18 cellular contexts compared by ENCODE assay signal in the genomic region with DNA sequence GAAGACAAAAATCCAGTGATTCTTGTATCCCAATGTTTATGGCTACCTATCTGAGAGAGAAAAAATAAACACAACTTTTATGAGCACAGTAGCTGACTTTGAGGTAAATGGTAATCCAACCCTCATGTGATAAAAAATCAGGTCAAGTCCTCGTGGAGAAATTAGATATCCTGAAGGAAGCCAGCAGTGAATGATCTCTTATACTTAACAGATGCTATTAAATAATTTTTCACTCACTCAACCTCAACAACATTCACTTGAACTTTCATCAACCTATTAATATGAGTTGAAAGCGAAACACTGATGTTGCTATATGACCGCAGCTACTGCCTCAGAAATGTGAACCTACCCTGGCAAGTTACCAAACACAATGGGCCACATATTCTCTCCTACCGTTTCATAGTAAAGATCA.
A peak's percentile ranks its signal among the peaks of the same experiment; 100 is the strongest.
DNase-seq lines count a peak whose midpoint lies in the region; ATAC-seq and TF ChIP-seq lines count a peak whose summit lies in the region.
"Had no signal": no experiment of that assay in that cellular context is flagged by ENCODE, and none has a peak within 500 bp of the region (broad histone marks: within the 10 kb centered on the region; RNA-seq: fewer than 3 reads in every experiment).

No MANE protein-coding gene starts in this region.

- no peaks in the 10 kb centered on the region for H3K36me3 Mint-ChIP-seq in brain
- H3K36me3 Mint-ChIP-seq: activated naive CD4-positive, alpha-beta T cell treated with anti-CD3 and anti-CD28 coated beads, Interleukin-2, amount 50 U/mL, for 72 hours; natural killer cell treated with Interleukin-12 subunit alpha and Interleukin-12 subunit beta and Interleukin-15 and Interleukin-18, amount 100 ng/mL, for 72 hours had no signal

- peaks cover 45% of the 10 kb centered on the region for H3K4me1 Mint-ChIP-seq in brain

- no peaks in the 10 kb centered on the region for H3K9me3 Mint-ChIP-seq in brain
- H3K9me3 Mint-ChIP-seq: activated naive CD4-positive, alpha-beta T cell treated with anti-CD3 and anti-CD28 coated beads, Interleukin-2, amount 50 U/mL, for 72 hours; natural killer cell treated with Interleukin-12 subunit alpha and Interleukin-12 subunit beta and Interleukin-15 and Interleukin-18, amount 100 ng/mL, for 72 hours; type B pancreatic cell had no signal

- peak overlapping the region in 3 of 5 experiments; percentile 18 to 58 (median 34) for H3K27ac Mint-ChIP-seq in brain
- H3K27ac Mint-ChIP-seq: activated naive CD4-positive, alpha-beta T cell treated with anti-CD3 and anti-CD28 coated beads, Interleukin-2, amount 50 U/mL, for 72 hours; natural killer cell treated with Interleukin-12 subunit alpha and Interleukin-12 subunit beta and Interleukin-15 and Interleukin-18, amount 100 ng/mL, for 72 hours; type B pancreatic cell had no signal

- ATAC-seq in GM18861 (IDR thresholded peaks at IDR 0.05; ENCODE audit: unreplicated experiment) = peak; percentile 93
- ATAC-seq: activated naive CD4-positive, alpha-beta T cell treated with anti-CD3 and anti-CD28 coated beads, Interleukin-2, amount 50 U/mL, for 72 hours; natural killer cell treated with Interleukin-12 subunit alpha and Interleukin-12 subunit beta and Interleukin-15 and Interleukin-18, amount 100 ng/mL, for 72 hours had no signal

- TF ChIP-seq CTCF in brain (conservative IDR thresholded peaks at IDR 0.05) = no peak

- peaks cover 6% of the 10 kb centered on the region for H3K27me3 Mint-ChIP-seq in brain
- H3K27me3 Mint-ChIP-seq: type B pancreatic cell had no signal

- H3K4me3 Mint-ChIP-seq in brain = peak overlapping the region in 1 of 5 experiments; percentile 3
- H3K4me3 Mint-ChIP-seq: natural killer cell treated with Interleukin-12 subunit alpha and Interleukin-12 subunit beta and Interleukin-15 and Interleukin-18, amount 100 ng/mL, for 72 hours; type B pancreatic cell had no signal

- DNase-seq in H4 (ENCODE audit: low spot score) = peak; percentile 11
- DNase-seq in NCI-H1105 (lab: John Stamatoyannopoulos, UW) = peak; percentile 0
- no peak for DNase-seq in COR-L47 (lab: John Stamatoyannopoulos, UW)
- no peak for DNase-seq in G401 (ENCODE audit: low spot score)
- DNase-seq in iPS-NIHi7 (ENCODE audit: extremely low spot score) = no peak
- no peak for DNase-seq in iPS-NIHi11 (ENCODE audit: low spot score)
- DNase-seq: activated CD4-positive, alpha-beta T cell treated with anti-CD3 and anti-CD28 coated beads, Interleukin-2, amount 50 U/mL, for 4 hours; cortex of kidney; foreskin melanocyte; Kasumi-1; NCI-H1436 treated with DMSO at 0.1 percent for 48 hours; NCI-H82; stimulated activated naive CD4-positive, alpha-beta T cell had no signal

- in situ Hi-C loops in G401 (cut with HindIII; ENCODE audit: low sequenced_read_pairs) = no loop called here

Comparison
In these comparisons a context has a peak if more than half of its experiments do, and no peak if none do; other contexts are left out.
1. DNase-seq: peak in H4 (single experiment) and NCI-H1105 (single experiment); none in COR-L47 (single experiment), G401 (single experiment), iPS-NIHi7 (single experiment) and iPS-NIHi11 (single experiment).